ENCODE assay signal across 11 cellular contexts in the genomic region with DNA sequence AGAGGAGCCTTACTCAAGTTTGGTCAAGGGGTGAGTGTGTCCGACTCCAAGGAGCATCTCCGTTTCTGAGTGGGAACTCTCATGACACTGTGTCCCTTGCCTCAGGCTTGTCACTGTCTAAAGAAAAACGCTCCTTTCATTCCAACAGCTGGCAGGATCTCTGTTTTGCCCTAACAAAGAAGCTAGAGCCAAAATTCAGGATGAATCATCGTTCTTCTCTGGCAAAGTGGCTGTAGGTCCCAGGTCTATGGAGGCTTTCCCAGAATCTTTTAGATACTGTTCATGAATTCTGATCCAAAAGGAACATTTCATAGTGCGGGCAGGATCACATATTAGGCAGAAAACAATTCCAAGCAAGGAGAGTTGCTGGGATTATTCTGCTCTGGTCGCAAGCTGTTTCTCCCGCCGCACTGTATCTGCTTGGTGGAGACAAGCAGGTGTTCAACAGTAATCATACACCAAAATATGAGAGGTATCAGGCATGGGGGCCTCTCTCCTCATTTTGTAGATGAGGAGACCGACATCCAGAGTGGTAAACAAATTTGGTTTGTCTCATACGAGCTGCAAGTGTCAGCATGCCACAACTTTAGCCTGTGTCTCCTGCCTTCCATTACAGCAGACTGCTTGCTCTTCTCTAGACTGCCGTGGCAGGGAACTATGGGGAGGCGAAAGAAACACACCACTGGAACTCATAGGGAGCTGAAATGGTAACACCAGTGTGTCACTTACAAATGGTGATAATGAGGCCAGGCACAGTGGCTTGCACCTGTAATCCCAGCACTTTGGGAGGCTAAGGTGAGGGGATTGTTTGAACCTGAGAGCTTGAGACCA.
DNase-seq lines count a peak whose midpoint lies in the region; ATAC-seq and TF ChIP-seq lines count a peak whose summit lies in the region.
"Had no signal": no experiment of that assay in that cellular context is flagged by ENCODE, and none has a peak within 500 bp of the region (broad histone marks: within the 10 kb centered on the region; RNA-seq: fewer than 3 reads in every experiment).

No MANE protein-coding gene starts in this region.

- no peak overlapping the region for H3K4me3 Mint-ChIP-seq in chondrocyte (ENCODE audit: unreplicated experiment)
- H3K4me3 Mint-ChIP-seq: CD4-positive, alpha-beta T cell had no signal

- TF ChIP-seq CTCF in chondrocyte (IDR thresholded peaks at IDR 0.05) = no peak
- TF ChIP-seq CTCF in right atrium auricular region (IDR thresholded peaks at IDR 0.05) = no peak
- no peak for TF ChIP-seq CTCF in lower lobe of right lung (IDR thresholded peaks at IDR 0.05)

- H3K9ac ChIP-seq in skeletal muscle tissue (ENCODE audit: low read depth in 1 of 3, low read length in 3 of 3) = peak overlapping the region; percentile 4 to 76 (median 37)

- no peaks in the 10 kb centered on the region for H3K36me3 Mint-ChIP-seq in chondrocyte (ENCODE audit: low read depth)

- intact Hi-C loops in lower lobe of right lung (cut with DNase I) = no loop called here

- H3K4me3 ChIP-seq in right atrium auricular region (peak overlapping the region in 1 of 2 donors; percentile 14), skeletal muscle tissue (ENCODE audit: low read length in 3 of 3) (peak overlapping the region; percentile 28 to 60 (median 33)), lower lobe of right lung (no peak overlapping the region)

- H3K9me3 ChIP-seq in right atrium auricular region (no peaks in the 10 kb centered on the region), skeletal muscle tissue (ENCODE audit: control insufficient read depth in 3 of 3, low read length in 3 of 3) (no peaks in the 10 kb centered on the region), lower lobe of right lung (no peaks in the 10 kb centered on the region)

- H3K27me3 Mint-ChIP-seq in chondrocyte (ENCODE audit: low read depth) = peaks cover 3% of the 10 kb centered on the region

- H3K4me1 Mint-ChIP-seq in chondrocyte (ENCODE audit: low read depth) = peaks cover 12% of the 10 kb centered on the region

- no peaks in the 10 kb centered on the region for H3K9me3 Mint-ChIP-seq in chondrocyte (ENCODE audit: low read depth)
- H3K9me3 Mint-ChIP-seq: CD4-positive, alpha-beta T cell had no signal

- H3K27ac Mint-ChIP-seq in chondrocyte (ENCODE audit: unreplicated experiment) = peak overlapping the region; percentile 45
- H3K27ac Mint-ChIP-seq: CD4-positive, alpha-beta T cell had no signal

- H3K4me1 ChIP-seq in right atrium auricular region (peaks cover 0 to 19% of the 10 kb centered on the region in 2 donors), skeletal muscle tissue (ENCODE audit: control insufficient read depth in 3 of 3, insufficient read depth in 3 of 3, low read length in 3 of 3) (peaks cover 20 to 35% (median 27%) of the 10 kb centered on the region in 3 donors), lower lobe of right lung (no peaks in the 10 kb centered on the region)

- H3K27ac ChIP-seq in right atrium auricular region (peak overlapping the region; percentile 65 to 88), skeletal muscle tissue (ENCODE audit: low read depth, low read length) (peak overlapping the region; percentile 77), lower lobe of right lung (no peak overlapping the region)

- no peak for ATAC-seq in lower lobe of right lung

- DNase-seq in NCI-H1694 (lab: John Stamatoyannopoulos, UW) = peak; percentile 42
- no peak for DNase-seq in chondrocyte (ENCODE audit: low spot score)
- no peak for DNase-seq in right atrium auricular region (ENCODE audit: low spot score)
- DNase-seq in activated CD4-positive, alpha-beta T cell treated with anti-CD3 and anti-CD28 coated beads for 4 hours = no peak
- no peak for DNase-seq in HuH-7 (ENCODE audit: low spot score)
- no peak for DNase-seq in HUDEP-2 (lab: John Stamatoyannopoulos, UW; ENCODE audit: unreplicated experiment in 76 of 76)
- no peak for DNase-seq in lower lobe of right lung
- DNase-seq: CD4-positive, alpha-beta T cell; H7; NCI-H345 had no signal

- no peaks in the 10 kb centered on the region for H3K27me3 ChIP-seq in right atrium auricular region
- H3K27me3 ChIP-seq in skeletal muscle tissue (ENCODE audit: control insufficient read depth in 3 of 3, insufficient read depth in 3 of 3, low read length in 3 of 3) = no peaks in the 10 kb centered on the region
- no peaks in the 10 kb centered on the region for H3K27me3 ChIP-seq in lower lobe of right lung (ENCODE audit: low read depth)

- no peaks in the 10 kb centered on the region for H3K36me3 ChIP-seq in right atrium auricular region
- no peaks in the 10 kb centered on the region for H3K36me3 ChIP-seq in skeletal muscle tissue (ENCODE audit: control insufficient read depth in 3 of 3, insufficient read depth in 3 of 3, low read length in 3 of 3)
- H3K36me3 ChIP-seq in lower lobe of right lung = no peaks in the 10 kb centered on the region
